In the genomic region with DNA sequence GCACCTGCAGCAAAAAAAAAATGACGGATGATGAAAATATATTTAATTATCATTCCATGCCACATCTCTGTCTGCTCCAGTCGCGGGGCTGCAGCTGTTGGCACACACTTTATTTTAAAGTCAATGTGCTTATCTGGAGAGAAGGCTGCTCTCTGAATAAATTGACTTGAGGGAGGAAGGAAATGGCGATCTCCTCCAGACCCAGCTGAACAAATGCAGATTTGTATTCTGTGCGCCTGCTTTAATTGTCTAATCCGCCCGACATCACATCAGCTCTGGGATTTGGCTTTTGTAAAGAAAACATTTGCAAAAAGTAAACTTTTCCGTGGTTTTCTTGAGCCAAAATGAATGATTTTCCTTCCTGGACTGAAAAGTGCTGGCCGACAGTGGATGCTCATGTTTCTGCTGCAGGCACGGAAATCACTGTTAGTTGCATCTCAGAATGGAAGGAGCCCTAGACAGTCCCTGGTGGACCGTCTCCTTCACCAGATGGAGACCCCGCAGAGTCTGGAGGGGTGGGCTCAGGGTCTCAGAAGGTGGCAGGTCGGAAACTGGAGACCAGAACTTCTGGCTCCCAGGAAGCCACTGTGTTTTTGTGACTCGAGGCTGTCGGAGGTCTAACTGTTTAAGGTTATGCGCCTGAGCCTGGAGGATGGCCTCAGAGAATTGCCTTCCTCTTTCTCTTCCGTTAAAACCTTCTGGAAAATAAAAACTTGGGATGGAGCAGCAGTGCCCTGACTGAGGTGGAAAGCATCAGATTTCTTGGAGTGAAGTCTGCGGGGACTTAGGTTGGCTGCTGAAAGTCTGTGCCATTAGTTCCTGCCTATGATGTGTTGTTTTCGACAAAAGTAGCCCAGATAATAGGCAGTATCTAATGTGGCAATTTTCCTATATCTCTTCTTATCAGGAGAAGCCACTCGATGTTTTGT, we compare ENCODE assay signal across 18 cellular contexts.
DNase-seq lines count a peak whose midpoint lies in the region; ATAC-seq, FAIRE-seq and TF ChIP-seq lines count a peak whose summit lies in the region.
"Had no signal": no experiment of that assay in that cellular context is flagged by ENCODE, and none has a peak within 500 bp of the region (broad histone marks: within the 10 kb centered on the region; RNA-seq: fewer than 3 reads in every experiment).

No MANE protein-coding gene starts in this region.

- no peak overlapping the region for H3K9ac ChIP-seq in stomach smooth muscle (ENCODE audit: low read length in 2 of 2)

- TF ChIP-seq CTCF in left ventricle myocardium inferior (IDR thresholded peaks at IDR 0.05; ENCODE audit: borderline replicate concordance) = no peak
- TF ChIP-seq CTCF in D721Med (IDR thresholded peaks at IDR 0.05; ENCODE audit: insufficient read depth, missing control alignments) = no peak

- H3K27me3 ChIP-seq in left ventricle myocardium inferior (ENCODE audit: low read depth) (peaks cover 44% of the 10 kb centered on the region), stomach smooth muscle (ENCODE audit: control insufficient read depth in 1 of 2, insufficient read depth in 2 of 2, low read length in 2 of 2) (peaks cover 10 to 18% of the 10 kb centered on the region in 2 donors)

- H3K36me3 ChIP-seq in left ventricle myocardium inferior (no peaks in the 10 kb centered on the region), stomach smooth muscle (ENCODE audit: control insufficient read depth in 2 of 2, insufficient read depth in 2 of 2, low read length in 2 of 2) (no peaks in the 10 kb centered on the region)
- H3K36me3 ChIP-seq: brain microvascular endothelial cell, pancreas had no signal

- ATAC-seq in GM19467 (IDR thresholded peaks at IDR 0.05; ENCODE audit: unreplicated experiment) = no peak
- ATAC-seq in GM19452 (IDR thresholded peaks at IDR 0.05; ENCODE audit: unreplicated experiment) = no peak
- ATAC-seq: HepG2, pancreas, T-helper 17 cell had no signal

- H3K27ac ChIP-seq in left ventricle myocardium inferior (replicated peaks) (no peak overlapping the region), stomach smooth muscle (ENCODE audit: low read length) (no peak overlapping the region)
- H3K27ac ChIP-seq: brain microvascular endothelial cell, pancreas had no signal

- FAIRE-seq in D721Med (lab: Jason Lieb, UNC) = no peak
- FAIRE-seq: HepG2, pancreas had no signal

- H3K4me3 ChIP-seq in left ventricle myocardium inferior (peak overlapping the region; percentile 36), stomach smooth muscle (ENCODE audit: low read length in 2 of 2) (peak overlapping the region; percentile 19 to 47)
- H3K4me3 ChIP-seq: pancreas had no signal

- no peaks in the 10 kb centered on the region for H3K9me3 ChIP-seq in left ventricle myocardium inferior (replicated peaks)
- H3K9me3 ChIP-seq in stomach smooth muscle (ENCODE audit: control insufficient read depth in 2 of 2, low read length in 2 of 2) = no peaks in the 10 kb centered on the region
- H3K9me3 ChIP-seq: pancreas had no signal

- peak; percentile 14 for DNase-seq in NCI-H82 (lab: John Stamatoyannopoulos, UW)
- DNase-seq in NCI-H82 treated with DMSO at 0.1 percent for 48 hours (lab: John Stamatoyannopoulos, UW; ENCODE audit: unreplicated experiment) = no peak
- peak; percentile 27 for DNase-seq in UCSD-AML1 (lab: John Stamatoyannopoulos, UW; ENCODE audit: unreplicated experiment)
- no peak for DNase-seq in left ventricle myocardium inferior
- DNase-seq in D721Med (ENCODE audit: insufficient read length, low spot score) = no peak
- DNase-seq: activated CD4-positive, alpha-beta T cell treated with anti-CD3 and anti-CD28 coated beads for 1 hour; activated CD8-positive, alpha-beta memory T cell treated with anti-CD3 and anti-CD28 coated beads, Interleukin-2, amount 50 U/mL, for 4 hours; activated naive CD4-positive, alpha-beta T cell; brain microvascular endothelial cell; CD4-positive, CD25-positive, alpha-beta regulatory T cell; NCI-H2107; pancreas; stimulated activated naive CD4-positive, alpha-beta T cell treated with Interleukin-2 at 50 U/mL for 16 hours; T-helper 17 cell had no signal

- intact Hi-C loops in left ventricle myocardium inferior (cut with micrococcal nuclease) = no loop called here

- peaks cover 11% of the 10 kb centered on the region for H3K4me1 ChIP-seq in left ventricle myocardium inferior
- no peaks in the 10 kb centered on the region for H3K4me1 ChIP-seq in stomach smooth muscle (ENCODE audit: control insufficient read depth, insufficient read depth, low read length)
- H3K4me1 ChIP-seq: pancreas had no signal

Comparison
In these comparisons a context has a peak if more than half of its experiments do, and no peak if none do; other contexts are left out.
1. DNase-seq: peak in NCI-H82 (single experiment) and UCSD-AML1 (single experiment); none in NCI-H82 treated with DMSO at 0.1 percent for 48 hours (single experiment), left ventricle myocardium inferior (single experiment) and D721Med (single experiment).